ENCODE assay signal across 8 cellular contexts in genomic region chr17:14427914-14428639, GRCh38.
DNase-seq lines count a peak whose midpoint lies in the region; ATAC-seq lines count a peak whose summit lies in the region.

No MANE protein-coding gene starts in this region.

- DNase-seq in T-helper 1 cell (peak; percentile 16 to 85 (median 31)), cerebellar nuclear complex (lab: John Stamatoyannopoulos, UW) (no peak), retina (no peak), NCI-H510A (lab: John Stamatoyannopoulos, UW) (no peak), cerebellar cortex (ENCODE audit: low spot score) (no peak)
- DNase-seq in effector CD8-positive, alpha-beta T cell (lab: John Stamatoyannopoulos, UW): peak; percentile 7
- DNase-seq in stimulated activated naive CD4-positive, alpha-beta T cell treated with Interleukin-2 at 50 U/mL for 16 hours (lab: John Stamatoyannopoulos, UW): peak; percentile 20

- ATAC-seq in GM21786 (IDR thresholded peaks at IDR 0.05; ENCODE audit: unreplicated experiment): peak; percentile 86

Comparison
In these comparisons a context has a peak if more than half of its experiments do, and no peak if none do; other contexts are left out.
1. DNase-seq: peak in T-helper 1 cell (5 of 5), effector CD8-positive, alpha-beta T cell (single experiment) and stimulated activated naive CD4-positive, alpha-beta T cell treated with Interleukin-2 at 50 U/mL for 16 hours (single experiment); none in cerebellar nuclear complex (0 of 2), retina (single experiment), NCI-H510A (single experiment) and cerebellar cortex (single experiment).